Comparison of ENCODE assay signal across 27 cellular contexts in genomic region chr19:29706635-29707034, GRCh38. TPM values are rescaled to one million over a fixed set of nuclear protein-coding genes. Genes with fewer than 3 reads are reported as not detected.
DNase-seq lines count a peak whose midpoint lies in the region; ATAC-seq, FAIRE-seq and TF ChIP-seq lines count a peak whose summit lies in the region.
"Had no signal": no experiment of that assay in that cellular context is flagged by ENCODE, and none has a peak within 500 bp of the region (broad histone marks: within the 10 kb centered on the region; RNA-seq: fewer than 3 reads in every experiment).

No MANE protein-coding gene starts in this region.

- no peak overlapping the region for H2AFZ ChIP-seq in astrocyte (ENCODE audit: low read depth, low read length)
- H2AFZ ChIP-seq: GM23248 had no signal

- peaks cover 36% of the 10 kb centered on the region for H3K36me3 Mint-ChIP-seq in activated CD8-positive, alpha-beta memory T cell treated with anti-CD3 and anti-CD28 coated beads, Interleukin-2, amount 10 ng/mL, durations not matched to agents 7 days and 5 days
- H3K36me3 Mint-ChIP-seq in astrocyte (ENCODE audit: low read depth, unreplicated experiment) = peaks cover 13% of the 10 kb centered on the region

- H3K4me1 Mint-ChIP-seq in activated CD8-positive, alpha-beta memory T cell treated with anti-CD3 and anti-CD28 coated beads, Interleukin-2, amount 10 ng/mL, durations not matched to agents 7 days and 5 days = peaks cover 69% of the 10 kb centered on the region
- peaks cover 15% of the 10 kb centered on the region for H3K4me1 Mint-ChIP-seq in astrocyte (ENCODE audit: low read depth, unreplicated experiment)

- no peaks in the 10 kb centered on the region for H3K9me3 Mint-ChIP-seq in activated CD8-positive, alpha-beta memory T cell treated with anti-CD3 and anti-CD28 coated beads, Interleukin-2, amount 10 ng/mL, durations not matched to agents 7 days and 5 days (ENCODE audit: low read depth)
- H3K9me3 Mint-ChIP-seq in astrocyte (ENCODE audit: unreplicated experiment) = no peaks in the 10 kb centered on the region

- ATAC-seq in activated CD8-positive, alpha-beta memory T cell treated with anti-CD3 and anti-CD28 coated beads, Interleukin-2, amount 10 ng/mL, durations not matched to agents 7 days and 5 days = no peak
- ATAC-seq in gastrocnemius medialis (no peak), GM19023 (IDR thresholded peaks at IDR 0.05; ENCODE audit: unreplicated experiment) (no peak), GM18520 (IDR thresholded peaks at IDR 0.05; ENCODE audit: unreplicated experiment) (no peak)
- ATAC-seq: lower lobe of right lung had no signal

- in situ Hi-C loops in gastrocnemius medialis (cut with MboI; ENCODE audit: low sequenced_read_pairs in 4 of 4) = loop anchor here in 1 of 4 donors (25.0 kb wide), 1 partner anchor 494 kb away; the partner anchor contains the start of gene UQCRFS1

- peak overlapping the region; percentile 61 for H3K27ac Mint-ChIP-seq in activated CD8-positive, alpha-beta memory T cell treated with anti-CD3 and anti-CD28 coated beads, Interleukin-2, amount 10 ng/mL, durations not matched to agents 7 days and 5 days
- H3K27ac Mint-ChIP-seq in astrocyte (ENCODE audit: unreplicated experiment) = peak overlapping the region; percentile 41

- H3K4me3 ChIP-seq in astrocyte (ENCODE audit: insufficient read depth, low read depth, low read length) (no peak overlapping the region), gastrocnemius medialis (no peak overlapping the region)
- H3K4me3 ChIP-seq: GM23248, lower lobe of right lung, sigmoid colon, SK-N-MC had no signal

- H3K4me1 ChIP-seq in astrocyte (ENCODE audit: insufficient read depth, low read length) (no peaks in the 10 kb centered on the region), gastrocnemius medialis (peaks cover 22 to 33% of the 10 kb centered on the region in 2 donors)
- H3K4me1 ChIP-seq: lower lobe of right lung had no signal

- H3K27ac ChIP-seq in VCaP = peak overlapping the region; percentile 15; the same call in 1 of the 2 replicates
- H3K27ac ChIP-seq in astrocyte (ENCODE audit: low read depth, low read length) = no peak overlapping the region
- H3K27ac ChIP-seq in gastrocnemius medialis = peak overlapping the region; percentile 48 to 94 (median 66)
- H3K27ac ChIP-seq: GM23248, lower lobe of right lung, sigmoid colon, SK-N-MC had no signal

- no peaks in the 10 kb centered on the region for H3K27me3 ChIP-seq in astrocyte (ENCODE audit: insufficient read depth, low read length)
- H3K27me3 ChIP-seq in gastrocnemius medialis = no peaks in the 10 kb centered on the region
- H3K27me3 ChIP-seq: sigmoid colon had no signal

- TF ChIP-seq POLR2A in gastrocnemius medialis (IDR thresholded peaks at IDR 0.05) = no peak

- no peaks in the 10 kb centered on the region for H3K27me3 Mint-ChIP-seq in activated CD8-positive, alpha-beta memory T cell treated with anti-CD3 and anti-CD28 coated beads, Interleukin-2, amount 10 ng/mL, durations not matched to agents 7 days and 5 days
- H3K27me3 Mint-ChIP-seq in astrocyte (ENCODE audit: low read depth, unreplicated experiment) = no peaks in the 10 kb centered on the region
- H3K27me3 Mint-ChIP-seq: B cell had no signal

- H3K79me2 ChIP-seq in astrocyte (ENCODE audit: insufficient read depth, low read length) = peaks cover 33% of the 10 kb centered on the region

- intact Hi-C loops in gastrocnemius medialis (cut with DNase I; ENCODE audit: low total_unique reads) = no loop called here

- no peak for DNase-seq in activated CD8-positive, alpha-beta memory T cell treated with anti-CD3 and anti-CD28 coated beads, Interleukin-2, amount 10 ng/mL, durations not matched to agents 7 days and 5 days
- no peak for DNase-seq in activated CD8-positive, alpha-beta memory T cell treated with anti-CD3 and anti-CD28 coated beads for 24 hours
- DNase-seq in astrocyte (ENCODE audit: low read depth) (no peak), gastrocnemius medialis (peak in 1 of 2 donors; percentile 31), activated gamma-delta T cell (lab: John Stamatoyannopoulos, UW) (no peak)
- DNase-seq: anterior cingulate cortex; caudate nucleus; dermis blood vessel endothelial cell; DMS53; GM23248; lower lobe of right lung; NCI-H1417; NCI-H2081 treated with DMSO at 0.1 percent for 48 hours; NCI-H774; RPMI8226; sigmoid colon; stimulated activated CD4-positive, alpha-beta T cell treated with anti-CD3 and anti-CD28 coated beads, Interleukin-15, amount 100 ng/mL, for 24 hours; substantia nigra; T-helper 2 cell had no signal

- peaks cover 4% of the 10 kb centered on the region for H3K36me3 ChIP-seq in astrocyte (ENCODE audit: insufficient read depth, low read length)
- H3K36me3 ChIP-seq in gastrocnemius medialis = peaks cover 0 to 36% of the 10 kb centered on the region in 2 donors

- CTCF ChIA-PET in activated CD8-positive, alpha-beta memory T cell treated with anti-CD3 and anti-CD28 coated beads, Interleukin-2, amount 10 ng/mL, durations not matched to agents 7 days and 5 days (lab: Charles Lee) = interaction anchor here (0.9 to 6.8 kb wide), 6 partner anchors 8 to 96 kb away, joined by 3 to 40 read pairs (median 5); partner anchors contain the start of gene C19orf12

- peaks cover 42% of the 10 kb centered on the region for H4K20me1 ChIP-seq in astrocyte (ENCODE audit: insufficient read depth, low read length)

- no peak overlapping the region for H3K9ac ChIP-seq in astrocyte (ENCODE audit: low read length)
- H3K9ac ChIP-seq: GM23248 had no signal

- no peak overlapping the region for H3K4me3 Mint-ChIP-seq in activated CD8-positive, alpha-beta memory T cell treated with anti-CD3 and anti-CD28 coated beads, Interleukin-2, amount 10 ng/mL, durations not matched to agents 7 days and 5 days
- H3K4me3 Mint-ChIP-seq in astrocyte (ENCODE audit: unreplicated experiment) = no peak overlapping the region
- H3K4me3 Mint-ChIP-seq: B cell had no signal

- no peak for FAIRE-seq in astrocyte (lab: Jason Lieb, UNC)
- FAIRE-seq: G401.6, islet of Langerhans had no signal

- H3K4me2 ChIP-seq in astrocyte (ENCODE audit: low read length) = no peak overlapping the region

- H3K9me3 ChIP-seq in astrocyte (ENCODE audit: insufficient read depth, low read depth, low read length) = no peaks in the 10 kb centered on the region
- no peaks in the 10 kb centered on the region for H3K9me3 ChIP-seq in gastrocnemius medialis
- H3K9me3 ChIP-seq: lower lobe of right lung, sigmoid colon had no signal

- TF ChIP-seq CTCF in VCaP (conservative IDR thresholded peaks at IDR 0.05) = no peak
- no peak for TF ChIP-seq CTCF in astrocyte (IDR thresholded peaks at IDR 0.05; ENCODE audit: insufficient read depth, low read depth, low read length)
- TF ChIP-seq CTCF in gastrocnemius medialis (IDR thresholded peaks at IDR 0.05 in 4 of 5, conservative IDR thresholded peaks at IDR 0.05 in 1 of 5) = no peak

RNA-seq across cellular contexts. Expression of gene C19orf12, which starts 8.4 kb away (rescaled TPM):
- 10 to 100 TPM; 43.6 to 44.1 TPM for total RNA-seq in activated CD8-positive, alpha-beta memory T cell treated with anti-CD3 and anti-CD28 coated beads, Interleukin-2, amount 10 ng/mL, durations not matched to agents 7 days and 5 days
- 38.7 and 40.9 TPM in 2 replicates for total RNA-seq in astrocyte
- 100 to 1,000 TPM in 1 of 4 donors, 10 to 100 TPM in 3; 54.4 to 142 (median 69.8) TPM for total RNA-seq in gastrocnemius medialis

RNA-seq across cellular contexts. Expression of gene PLEKHF1, which starts 41.4 kb away (rescaled TPM):
- total RNA-seq in activated CD8-positive, alpha-beta memory T cell treated with anti-CD3 and anti-CD28 coated beads, Interleukin-2, amount 10 ng/mL, durations not matched to agents 7 days and 5 days = 10 to 100 TPM; 42.4 to 64.1 TPM
- 10.8 and 13.1 TPM in 2 replicates for total RNA-seq in astrocyte
- total RNA-seq in gastrocnemius medialis = 100 to 1,000 TPM in 3 of 4 donors, 10 to 100 TPM in 1; 69.1 to 164 (median 135) TPM
- total RNA-seq: A673 had no signal
